ENCODE assay signal across 20 cellular contexts in the genomic region with DNA sequence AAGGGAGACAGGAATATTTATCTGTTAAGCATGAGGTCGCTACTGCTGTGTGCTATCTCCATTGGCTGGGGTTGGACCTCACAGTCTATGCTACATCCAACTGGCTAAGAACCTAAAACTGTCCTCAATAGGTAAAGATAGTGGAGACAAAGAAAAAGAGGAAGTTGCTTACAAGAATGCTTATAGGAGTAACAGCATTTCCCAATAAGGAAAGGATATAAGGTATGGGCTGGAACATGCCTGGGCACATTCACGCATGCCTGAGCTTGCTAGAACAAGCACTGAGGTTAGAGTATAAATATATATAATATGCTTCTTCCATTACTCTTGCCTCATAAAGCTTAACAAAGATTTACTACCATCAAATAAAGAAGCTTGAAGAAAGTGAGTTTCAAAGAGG.
DNase-seq lines count a peak whose midpoint lies in the region; TF ChIP-seq lines count a peak whose summit lies in the region.
"Had no signal": no experiment of that assay in that cellular context is flagged by ENCODE, and none has a peak within 500 bp of the region (broad histone marks: within the 10 kb centered on the region; RNA-seq: fewer than 3 reads in every experiment).

No MANE protein-coding gene starts in this region.

- no peak overlapping the region; a peak in 1 of 20 replicates for H3K4me3 ChIP-seq in BLaER1 treated with 17β-estradiol and CSF1 and Interleukin-3, amounts not matched to agents 10 nM and 100 nM
- no peak overlapping the region for H3K4me3 ChIP-seq in epithelial cell of esophagus (ENCODE audit: low read length)
- H3K4me3 ChIP-seq: SJSA1 had no signal

- peaks cover 11 to 20% (median 13%) of the 10 kb centered on the region in 11 experiments for H3K27me3 ChIP-seq in BLaER1 treated with 17β-estradiol and CSF1 and Interleukin-3, amounts not matched to agents 10 nM and 100 nM

- peaks cover 28 to 53% (median 45%) of the 10 kb centered on the region in 10 experiments for H3K4me1 ChIP-seq in BLaER1 treated with 17β-estradiol and CSF1 and Interleukin-3, amounts not matched to agents 10 nM and 100 nM
- H3K4me1 ChIP-seq: Caco-2, SJSA1 had no signal

- peaks cover 0 to 15% (median 8%) of the 10 kb centered on the region in 11 experiments; a peak in 11 of 22 replicates for H3K36me3 ChIP-seq in BLaER1 treated with 17β-estradiol and CSF1 and Interleukin-3, amounts not matched to agents 10 nM and 100 nM
- H3K36me3 ChIP-seq: SJSA1 had no signal

- peak overlapping the region in 9 of 11 experiments; percentile 9 to 94 (median 56); a peak in 15 of 22 replicates for H3K4me2 ChIP-seq in BLaER1 treated with 17β-estradiol and CSF1 and Interleukin-3, amounts not matched to agents 10 nM and 100 nM

- H3K27ac ChIP-seq in BLaER1 treated with 17β-estradiol and CSF1 and Interleukin-3, amounts not matched to agents 10 nM and 100 nM = peak overlapping the region; percentile 1 to 96 (median 92); a peak in 18 of 22 replicates
- H3K27ac ChIP-seq: SJSA1 had no signal

- in situ Hi-C loops in KBM-7 (cut with MboI; ENCODE audit: low pct_unique_long_range_greater_than_20kb, low sequenced_read_pairs) = no loop called here

- peaks cover 68 to 80% (median 72%) of the 10 kb centered on the region in 11 experiments for H3K9me3 ChIP-seq in BLaER1 treated with 17β-estradiol and CSF1 and Interleukin-3, amounts not matched to agents 10 nM and 100 nM (replicated peaks in 1 of 11)
- H3K9me3 ChIP-seq: Caco-2, SJSA1 had no signal

- no peak for TF ChIP-seq CTCF in epithelial cell of esophagus (IDR thresholded peaks at IDR 0.05; ENCODE audit: insufficient read depth, low read depth, low read length, missing control alignments)

- DNase-seq in KBM-7 = peak; percentile 94
- peak; percentile 33 for DNase-seq in RPMI8226
- peak; percentile 68 for DNase-seq in epithelial cell of esophagus (ENCODE audit: low read depth)
- no peak for DNase-seq in kidney tubule cell (ENCODE audit: low spot score)
- DNase-seq in HCEC 1CT = no peak
- no peak for DNase-seq in NCI-H1105 (lab: John Stamatoyannopoulos, UW)
- DNase-seq in NK-92 (lab: John Stamatoyannopoulos, UW; ENCODE audit: unreplicated experiment) = no peak
- DNase-seq: activated CD4-positive, alpha-beta T cell treated with anti-CD3 and anti-CD28 coated beads for 4 hours; activated effector memory CD4-positive, alpha-beta T cell treated with Interleukin-2 at 50 U/mL for 16 hours; Caco-2; central memory CD4-positive, alpha-beta T cell; H7; left ventricle myocardium superior; NCI-H1092 treated with DMSO at 0.1 percent for 48 hours; NCI-H510A treated with DMSO at 0.1 percent for 48 hours; small intestine; stimulated activated CD4-positive, alpha-beta T cell treated with anti-CD3 and anti-CD28 coated beads, Interleukin-2, amount 100 ng/mL, for 48 hours; stimulated activated naive CD8-positive, alpha-beta T cell treated with anti-CD3 and anti-CD28 coated beads, Interleukin-15, amount 100 ng/mL, for 72 hours had no signal

- H4K20me1 ChIP-seq in BLaER1 treated with 17β-estradiol and CSF1 and Interleukin-3, amounts not matched to agents 10 nM and 100 nM = no peaks in the 10 kb centered on the region

- H3K9ac ChIP-seq in BLaER1 treated with 17β-estradiol and CSF1 and Interleukin-3, amounts not matched to agents 10 nM and 100 nM = no peak overlapping the region

Comparison
In these comparisons a context has a peak if more than half of its experiments do, and no peak if none do; other contexts are left out.
1. DNase-seq: peak in KBM-7 (single experiment), RPMI8226 (single experiment) and epithelial cell of esophagus (single experiment); none in kidney tubule cell (single experiment), HCEC 1CT (single experiment), NCI-H1105 (single experiment) and NK-92 (single experiment).